In genomic region chr19:1261512-1261862, GRCh38 we compare ENCODE assay signal across 8 cellular contexts. TPM values are rescaled to one million over a fixed set of nuclear protein-coding genes. Genes with fewer than 3 reads are reported as not detected.
DNase-seq lines count a peak whose midpoint lies in the region; ATAC-seq and TF ChIP-seq lines count a peak whose summit lies in the region.

No MANE protein-coding gene starts in this region.

- no peaks in the 10 kb centered on the region for H3K27me3 ChIP-seq in thoracic aorta (replicated peaks; ENCODE audit: insufficient read depth)

- no peaks in the 10 kb centered on the region for H3K9me3 ChIP-seq in thoracic aorta

- DNase-seq in AG09319 (ENCODE audit: extremely low read depth, low read depth): no peak
- peak; percentile 38 for DNase-seq in HT1080 (ENCODE audit: low read depth)
- peak; percentile 70 for DNase-seq in left kidney (ENCODE audit: low read depth, low spot score)
- no peak for DNase-seq in thoracic aorta (ENCODE audit: low spot score)
- no peak for DNase-seq in activated effector memory CD4-positive, alpha-beta T cell treated with Interleukin-2 at 50 U/mL for 16 hours
- no peak for DNase-seq in medulla oblongata (ENCODE audit: extremely low spot score)

- H3K4me3 ChIP-seq in thoracic aorta: peak overlapping the region; percentile 82

- H3K4me1 ChIP-seq in thoracic aorta (ENCODE audit: control insufficient read depth in 1 of 2, low read depth in 2 of 2): peaks cover 57 to 78% of the 10 kb centered on the region in 2 donors

- peak overlapping the region; percentile 96 for H3K27ac ChIP-seq in angular gyrus (ENCODE audit: low read depth, low read length)
- H3K27ac ChIP-seq in thoracic aorta: peak overlapping the region; percentile 95 to 98

- peak; percentile 3 for TF ChIP-seq CTCF in AG09319 (IDR thresholded peaks at IDR 0.05; ENCODE audit: low read depth, low read length)
- no peak for TF ChIP-seq CTCF in thoracic aorta (IDR thresholded peaks at IDR 0.05)

- peaks cover 13% of the 10 kb centered on the region for H3K36me3 ChIP-seq in thoracic aorta

- no peak for ATAC-seq in thoracic aorta (ENCODE audit: insufficient number of reproducible peaks, low FRiP score, low read depth)
- no peak for ATAC-seq in HG02885 (IDR thresholded peaks at IDR 0.05; ENCODE audit: poor library complexity, unreplicated experiment)

RNA-seq across cellular contexts. Expression of gene CIRBP, which starts 7.6 kb away (rescaled TPM):
- 170 and 219 TPM in 2 replicates for total RNA-seq in HT1080 (2014; rRNA removed; shearing (Covaris generic))
- polyA plus RNA-seq in HT1080 (2015; cell fraction: cytosol; rRNA removed): 148 and 175 TPM in 2 replicates
- 531 and 623 TPM in 2 replicates for polyA plus RNA-seq in HT1080 (2015; cell fraction: nucleus; rRNA removed)
- total RNA-seq in thoracic aorta: 100 to 1,000 TPM; 492 to 644 TPM

RNA-seq across cellular contexts. Expression of gene MIDN, which starts 13.1 kb away (rescaled TPM):
- total RNA-seq in HT1080 (2014; rRNA removed; shearing (Covaris generic)): 10.1 and 11.2 TPM in 2 replicates
- 39.7 and 46.2 TPM in 2 replicates for polyA plus RNA-seq in HT1080 (2015; cell fraction: cytosol; rRNA removed)
- polyA plus RNA-seq in HT1080 (2015; cell fraction: nucleus; rRNA removed): 62.1 and 101 TPM in 2 replicates
- 100 to 1,000 TPM in 1 of 2 donors, 10 to 100 TPM in 1; 80.1 to 124 TPM for total RNA-seq in thoracic aorta

RNA-seq across cellular contexts. Expression of gene FAM174C, which starts 13.8 kb away (rescaled TPM):
- 53.1 and 58.1 TPM in 2 replicates for total RNA-seq in HT1080 (2014; rRNA removed; shearing (Covaris generic))
- polyA plus RNA-seq in HT1080 (2015; cell fraction: cytosol; rRNA removed): 64.5 and 87.6 TPM in 2 replicates
- 29.4 and 37.0 TPM in 2 replicates for polyA plus RNA-seq in HT1080 (2015; cell fraction: nucleus; rRNA removed)
- 10 to 100 TPM; 18.8 to 40.8 TPM for total RNA-seq in thoracic aorta

RNA-seq across cellular contexts. Expression of gene ATP5F1D, which starts 19.9 kb away (rescaled TPM):
- 55.4 and 127 TPM in 2 replicates for total RNA-seq in HT1080 (2014; rRNA removed; shearing (Covaris generic))
- 369 and 385 TPM in 2 replicates for polyA plus RNA-seq in HT1080 (2015; cell fraction: cytosol; rRNA removed)
- 147 and 154 TPM in 2 replicates for polyA plus RNA-seq in HT1080 (2015; cell fraction: nucleus; rRNA removed)
- total RNA-seq in thoracic aorta: 10 to 100 TPM; 40.4 to 45.1 TPM

RNA-seq across cellular contexts. Expression of gene CBARP, which starts 23.7 kb away (rescaled TPM):
- total RNA-seq in HT1080 (2014; rRNA removed; shearing (Covaris generic)): 3.1 and 3.2 TPM in 2 replicates
- 5.9 and 6.6 TPM in 2 replicates for polyA plus RNA-seq in HT1080 (2015; cell fraction: cytosol; rRNA removed)
- polyA plus RNA-seq in HT1080 (2015; cell fraction: nucleus; rRNA removed): 11.9 TPM in 2 replicates
- 1 to 10 TPM in 1 of 2 donors, under 1 TPM in 1; 0.27 to 1.9 TPM for total RNA-seq in thoracic aorta

Comparison
In these comparisons a context has a peak if more than half of its experiments do, and no peak if none do; other contexts are left out.
1. DNase-seq: peak in HT1080 (single experiment) and left kidney (single experiment); none in AG09319 (single experiment), thoracic aorta (single experiment), activated effector memory CD4-positive, alpha-beta T cell treated with Interleukin-2 at 50 U/mL for 16 hours (single experiment) and medulla oblongata (single experiment).